Comparison of ENCODE assay signal across 8 cellular contexts in the genomic region with DNA sequence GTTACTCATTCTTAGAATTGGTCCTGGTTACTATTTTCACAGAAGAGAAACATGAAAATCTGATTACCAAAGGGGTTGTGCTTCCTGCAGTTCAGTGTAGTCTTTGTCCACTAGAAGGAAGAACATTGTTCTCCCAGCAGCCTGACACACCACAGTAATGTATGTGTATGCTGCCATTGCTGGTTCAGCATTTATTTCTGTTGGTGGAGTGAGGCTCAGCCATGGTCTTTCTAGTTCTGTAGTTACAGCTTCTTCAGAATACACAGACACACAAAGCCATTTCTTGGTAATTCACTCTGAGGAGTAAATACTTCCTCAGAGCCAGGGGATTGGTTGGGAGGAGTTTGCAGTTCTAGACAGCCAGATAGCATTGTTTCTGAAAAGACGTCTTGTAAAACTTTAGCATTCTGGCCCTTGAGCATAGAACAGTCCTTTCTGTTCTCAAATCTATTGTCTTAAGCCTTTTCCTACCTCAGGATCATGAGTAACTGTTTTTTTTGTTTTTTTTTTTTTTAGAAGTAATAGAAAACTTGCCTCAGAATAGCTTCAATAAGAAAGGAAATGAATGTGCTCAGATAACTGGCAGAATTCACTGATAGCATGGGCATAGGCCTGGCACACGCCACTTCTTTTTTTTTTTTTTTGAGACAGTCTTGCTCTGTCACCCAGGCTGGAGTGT.
DNase-seq lines count a peak whose midpoint lies in the region; ATAC-seq lines count a peak whose summit lies in the region.
"Not testable (repeated sequence)": the region's sequence is repeated elsewhere in the genome, so short reads cannot be mapped to it uniquely, and the experiment has no call there.

No MANE protein-coding gene starts in this region.

- POLR2A ChIA-PET in activated CD4-positive, alpha-beta T cell treated with anti-CD3 and anti-CD28 coated beads, Interleukin-2, amount 10 ng/mL, durations not matched to agents 7 days and 5 days (lab: Charles Lee) = not testable (repeated sequence)

- peaks cover 20 to 31% (median 30%) of the 10 kb centered on the region in 4 donors for H3K4me1 Mint-ChIP-seq in CD4-positive, CD25-positive, alpha-beta regulatory T cell
- peaks cover 19% of the 10 kb centered on the region for H3K4me1 Mint-ChIP-seq in activated CD4-positive, alpha-beta T cell treated with anti-CD3 and anti-CD28 coated beads, Interleukin-2, amount 10 ng/mL, durations not matched to agents 7 days and 5 days

- not testable (repeated sequence) for H3K36me3 ChIP-seq in CD4-positive, CD25-positive, alpha-beta regulatory T cell (ENCODE audit: control insufficient read depth, insufficient read depth, low read length)

- CTCF ChIA-PET in activated CD4-positive, alpha-beta T cell treated with anti-CD3 and anti-CD28 coated beads, Interleukin-2, amount 10 ng/mL, durations not matched to agents 7 days and 5 days (lab: Charles Lee) = not testable (repeated sequence)

- not testable (repeated sequence) for H3K4me1 ChIP-seq in CD4-positive, CD25-positive, alpha-beta regulatory T cell (ENCODE audit: control insufficient read depth, insufficient read depth, low read length, poor library complexity, severe bottlenecking)

- peak in 1 of 2 donors; percentile 31 for ATAC-seq in CD4-positive, CD25-positive, alpha-beta regulatory T cell (ENCODE audit: low read depth in 2 of 2)
- ATAC-seq in GM18909 (IDR thresholded peaks at IDR 0.05; ENCODE audit: poor library complexity, unreplicated experiment) = peak; percentile 85
- peak; percentile 92 for ATAC-seq in GM21447 (IDR thresholded peaks at IDR 0.05; ENCODE audit: unreplicated experiment)
- ATAC-seq in HG02610 (IDR thresholded peaks at IDR 0.05; ENCODE audit: unreplicated experiment) = peak; percentile 85
- peak; percentile 70 for ATAC-seq in HG03066 (IDR thresholded peaks at IDR 0.05; ENCODE audit: low read depth, unreplicated experiment)
- ATAC-seq in HG03558 (IDR thresholded peaks at IDR 0.05; ENCODE audit: extremely low read depth, unreplicated experiment) = peak; percentile 71

- peak overlapping the region in 1 of 4 donors; percentile 33 for H3K4me3 Mint-ChIP-seq in CD4-positive, CD25-positive, alpha-beta regulatory T cell
- H3K4me3 Mint-ChIP-seq in activated CD4-positive, alpha-beta T cell treated with anti-CD3 and anti-CD28 coated beads, Interleukin-2, amount 10 ng/mL, durations not matched to agents 7 days and 5 days = not testable (repeated sequence)

- not testable (repeated sequence) for H3K4me3 ChIP-seq in CD4-positive, CD25-positive, alpha-beta regulatory T cell (ENCODE audit: low read depth, low read length)

- not testable (repeated sequence) for H3K9me3 ChIP-seq in CD4-positive, CD25-positive, alpha-beta regulatory T cell (ENCODE audit: control insufficient read depth in 2 of 2, low read length in 2 of 2)

- H3K27me3 Mint-ChIP-seq in CD4-positive, CD25-positive, alpha-beta regulatory T cell; activated CD4-positive, alpha-beta T cell treated with anti-CD3 and anti-CD28 coated beads, Interleukin-2, amount 10 ng/mL, durations not matched to agents 7 days and 5 days: not testable (repeated sequence)

- H3K27me3 ChIP-seq in CD4-positive, CD25-positive, alpha-beta regulatory T cell (ENCODE audit: control insufficient read depth, insufficient read depth, low read length) = not testable (repeated sequence)

- not testable (repeated sequence) for H3K9me3 Mint-ChIP-seq in CD4-positive, CD25-positive, alpha-beta regulatory T cell; activated CD4-positive, alpha-beta T cell treated with anti-CD3 and anti-CD28 coated beads, Interleukin-2, amount 10 ng/mL, durations not matched to agents 7 days and 5 days

- not testable (repeated sequence) for H3K27ac ChIP-seq in CD4-positive, CD25-positive, alpha-beta regulatory T cell (ENCODE audit: insufficient read depth, low read length, poor library complexity, severe bottlenecking)

- peak in 1 of 3 donors; percentile 73 for DNase-seq in CD4-positive, CD25-positive, alpha-beta regulatory T cell
- not testable (repeated sequence) for DNase-seq in activated CD4-positive, alpha-beta T cell treated with anti-CD3 and anti-CD28 coated beads, Interleukin-2, amount 10 ng/mL, durations not matched to agents 7 days and 5 days
- DNase-seq in foreskin melanocyte = peak; percentile 52

- H3K36me3 Mint-ChIP-seq in CD4-positive, CD25-positive, alpha-beta regulatory T cell = peaks cover 12% of the 10 kb centered on the region
- not testable (repeated sequence) for H3K36me3 Mint-ChIP-seq in activated CD4-positive, alpha-beta T cell treated with anti-CD3 and anti-CD28 coated beads, Interleukin-2, amount 10 ng/mL, durations not matched to agents 7 days and 5 days (ENCODE audit: low read depth)

- peak overlapping the region in 2 of 3 donors; percentile 10 to 34 for H3K27ac Mint-ChIP-seq in CD4-positive, CD25-positive, alpha-beta regulatory T cell
- H3K27ac Mint-ChIP-seq in activated CD4-positive, alpha-beta T cell treated with anti-CD3 and anti-CD28 coated beads, Interleukin-2, amount 10 ng/mL, durations not matched to agents 7 days and 5 days = peak overlapping the region; percentile 13
